ENCODE assay signal across 7 cellular contexts in genomic region chr19:21890042-21890441, GRCh38. TPM values are rescaled to one million over a fixed set of nuclear protein-coding genes. Genes with fewer than 3 reads are reported as not detected.
DNase-seq lines count a peak whose midpoint lies in the region; ATAC-seq, FAIRE-seq and TF ChIP-seq lines count a peak whose summit lies in the region.
"Not testable (repeated sequence)": the region's sequence is repeated elsewhere in the genome, so short reads cannot be mapped to it uniquely, and the experiment has no call there.

No MANE protein-coding gene starts in this region.

- not testable (repeated sequence) for H3K27me3 Mint-ChIP-seq in neural crest cell (ENCODE audit: low read depth)

- peak; percentile 19; the same call in 1 of the 2 replicates for TF ChIP-seq RAD21 in GM12878 (IDR thresholded peaks at IDR 0.05; ENCODE audit: insufficient read depth, low read depth, low read length)

- H3K9ac ChIP-seq in GM12878 (ENCODE audit: control insufficient read depth, insufficient read depth, low read length), result not testable (repeated sequence)

- not testable (repeated sequence) for H3K4me3 Mint-ChIP-seq in neural crest cell

- not testable (repeated sequence) for ATAC-seq in GM12878

- SMC1A ChIA-PET in GM12878 (lab: Charles Lee; ENCODE audit: uncharacterized antibody, unreplicated experiment), result not testable (repeated sequence)

- intact Hi-C loops in GM12878 (cut with micrococcal nuclease; ENCODE audit: unreplicated experiment); left ventricle myocardium inferior (cut with micrococcal nuclease): not testable (repeated sequence)

- H3K4me1 ChIP-seq in GM12878 (ENCODE audit: control insufficient read depth, insufficient read depth, low read length); left ventricle myocardium inferior: not testable (repeated sequence)

- TF ChIP-seq CTCF in GM13977 (IDR thresholded peaks at IDR 0.05; ENCODE audit: extremely low read depth, insufficient read depth, missing control alignments) (peak; percentile 37), left ventricle myocardium inferior (IDR thresholded peaks at IDR 0.05; ENCODE audit: borderline replicate concordance) (peak; percentile 62), neural crest cell (conservative IDR thresholded peaks at IDR 0.05) (peak; percentile 51)
- TF ChIP-seq CTCF in GM12878 (IDR thresholded peaks at IDR 0.05 in 2 of 3, conservative IDR thresholded peaks at IDR 0.05 in 1 of 3; ENCODE audit: control insufficient read depth in 2 of 3, extremely low read depth in 1 of 3, insufficient read depth in 1 of 3, low read depth in 3 of 3, low read length in 3 of 3), result not testable (repeated sequence)

- H3K4me3 ChIP-seq in GM12878, left ventricle myocardium inferior: not testable (repeated sequence)

- not testable (repeated sequence) for BruUV-seq in GM12878 (replicated peaks; lab: Mats Ljungman, UMichigan)

- H4K20me1 ChIP-seq in GM12878 (ENCODE audit: control insufficient read depth, insufficient read depth), result not testable (repeated sequence)

- RAD21 ChIA-PET in GM12878 (lab: Charles Lee; ENCODE audit: unreplicated experiment), result not testable (repeated sequence)

- not testable (repeated sequence) for H3K4me2 ChIP-seq in GM12878 (ENCODE audit: control insufficient read depth, insufficient read depth)

- not testable (repeated sequence) for H3K36me3 ChIP-seq in GM12878 (ENCODE audit: control insufficient read depth in 2 of 2, insufficient read depth in 2 of 2, low read length in 1 of 2); left ventricle myocardium inferior

- H3K27ac Mint-ChIP-seq in neural crest cell (ENCODE audit: unreplicated experiment), result not testable (repeated sequence)

- CTCF ChIA-PET in GM12878 (lab: Yijun Ruan, JAX), result not testable (repeated sequence)

- H3K4me1 Mint-ChIP-seq in neural crest cell, result not testable (repeated sequence)

- in situ Hi-C loops in GM13977 (cut with MboI; ENCODE audit: low pct_unique_long_range_greater_than_20kb, low sequenced_read_pairs, unreplicated experiment); GM12878 (cut with MboI): not testable (repeated sequence)

- POLR2A ChIA-PET in GM12878 (lab: Charles Lee), result not testable (repeated sequence)

- peaks cover 25% of the 10 kb centered on the region for H3K9me3 Mint-ChIP-seq in neural crest cell

- not testable (repeated sequence) for H3K27me3 ChIP-seq in GM12878 (replicated peaks in 1 of 2; ENCODE audit: control insufficient read depth in 2 of 2, insufficient read depth in 2 of 2, low read length in 1 of 2); left ventricle myocardium inferior (ENCODE audit: low read depth)

- not testable (repeated sequence) for H2AFZ ChIP-seq in GM12878 (ENCODE audit: control insufficient read depth, low read depth, low read length)

- not testable (repeated sequence) for H3K9me3 ChIP-seq in GM12878 (replicated peaks; ENCODE audit: control insufficient read depth, insufficient read depth, low read length)
- H3K9me3 ChIP-seq in left ventricle myocardium inferior (replicated peaks), result peaks cover 16% of the 10 kb centered on the region

- not testable (repeated sequence) for DNase-seq in GM13977 (ENCODE audit: low spot score); GM12878 (ENCODE audit: low read depth, low spot score); neural crest cell (ENCODE audit: low read depth, low spot score)
- DNase-seq in RKO (ENCODE audit: low spot score), result peak; percentile 15
- DNase-seq in activated CD8-positive, alpha-beta memory T cell treated with anti-CD3 and anti-CD28 coated beads, Interleukin-2, amount 50 U/mL, for 4 hours, result peak; percentile 29
- peak; percentile 29 for DNase-seq in left ventricle myocardium inferior
- peak; percentile 4 to 7 for DNase-seq in stimulated activated CD4-positive, alpha-beta T cell treated with anti-CD3 and anti-CD28 coated beads, Interleukin-4, amount 100 ng/mL, for 48 hours (ENCODE audit: low read depth in 2 of 2)

- not testable (repeated sequence) for TF ChIP-seq POLR2A in GM12878 (IDR thresholded peaks at IDR 0.05; ENCODE audit: low read depth, low read length)

- TF ChIP-seq EP300 in GM12878 (IDR thresholded peaks at IDR 0.05; ENCODE audit: borderline replicate concordance in 1 of 2, control insufficient read depth in 1 of 2, low read depth in 2 of 2, low read length in 2 of 2), result not testable (repeated sequence)

- not testable (repeated sequence) for FAIRE-seq in GM12878 (lab: Jason Lieb, UNC)

- H3K79me2 ChIP-seq in GM12878 (ENCODE audit: control insufficient read depth, insufficient read depth, low read length), result not testable (repeated sequence)

- not testable (repeated sequence) for H3K27ac ChIP-seq in GM12878 (ENCODE audit: control insufficient read depth, insufficient read depth); left ventricle myocardium inferior (replicated peaks)

- not testable (repeated sequence) for H3K36me3 Mint-ChIP-seq in neural crest cell (ENCODE audit: low read depth)

- 28% methylated on average over 6 of the region's 8 CpGs for WGBS in GM12878 (ENCODE audit: insufficient coverage, insufficient replicate concordance, low lambda C conversion rate, missing lambda C conversion rate)

RNA-seq across cellular contexts. Expression of gene ZNF43, which starts 54.1 kb away (rescaled TPM):
- 6.0 and 6.7 TPM in 2 replicates for total RNA-seq in GM12878 (2013; cell fraction: nucleolus; rRNA removed)
- 0.34 and 0.38 TPM in 2 replicates for total RNA-seq in GM12878 (2014; rRNA removed)
- total RNA-seq in GM12878 (2014; rRNA removed; fragmentation: Illumina TruSeq; extraction: Trizol), result 0.49 and 0.64 TPM in 2 replicates
- total RNA-seq in GM12878 (2021), result 0.51 and 1.0 TPM in 2 replicates
- 0.92 TPM for polyA plus RNA-seq in GM12878 (2011; ENCODE audit: low read depth)
- polyA plus RNA-seq in GM12878 (2011; rRNA removed), result 1.0 and 1.3 TPM in 2 replicates
- 0.47 and 0.75 TPM in 2 replicates for polyA plus RNA-seq in GM12878 (2011; cell fraction: cytosol; rRNA removed)
- polyA plus RNA-seq in GM12878 (2011; cell fraction: nucleus; rRNA removed), result 0.99 and 1.1 TPM in 2 replicates
- 0.96 and 1.2 TPM in 2 replicates for polyA plus RNA-seq in GM12878 (2012)
- 0.37 and 0.52 TPM in 2 replicates for polyA plus RNA-seq in GM12878 (2014; fragmentation: Illumina TruSeq; extraction: Trizol)
- polyA plus RNA-seq in GM12878 (2014; fragmentation: Nextera tagmentation; extraction: Ambion mirVana), result under 1 TPM; 0.07 to 0.34 TPM
- polyA plus RNA-seq in GM12878 (2014; rRNA removed), result 0.09 and 0.28 TPM in 2 replicates
- polyA plus RNA-seq in GM12878 (2016; fragmentation: Nextera tagmentation; extraction: Ambion mirVana), result under 1 TPM; 0.39 to 0.42 TPM
- 3.1 and 3.6 TPM in 2 replicates for polyA minus RNA-seq in GM12878 (2011; rRNA and poly(A)+ RNA removed)
- polyA minus RNA-seq in GM12878 (2011; cell fraction: cytosol; rRNA and poly(A)+ RNA removed), result 0.42 and 1.1 TPM in 2 replicates
- polyA minus RNA-seq in GM12878 (2011; cell fraction: nucleus; rRNA and poly(A)+ RNA removed), result 1.2 and 2.4 TPM in 2 replicates
- total RNA-seq in left ventricle myocardium inferior, result 5.1 TPM
- 80.3 and 85.9 TPM in 2 replicates for total RNA-seq in neural crest cell

Comparison
In these comparisons a context has a peak if more than half of its experiments do, and no peak if none do; other contexts are left out.
1. RNA of gene ZNF43, which starts 54.1 kb away (total RNA-seq): 80.3 to 85.9 TPM in neural crest cell; 5.1 TPM in left ventricle myocardium inferior (single experiment) and 0.34 to 6.7 TPM in GM12878; every median in the first group is over 10 times any median in the second.